9 cellular contexts compared by ENCODE assay signal in the genomic region with DNA sequence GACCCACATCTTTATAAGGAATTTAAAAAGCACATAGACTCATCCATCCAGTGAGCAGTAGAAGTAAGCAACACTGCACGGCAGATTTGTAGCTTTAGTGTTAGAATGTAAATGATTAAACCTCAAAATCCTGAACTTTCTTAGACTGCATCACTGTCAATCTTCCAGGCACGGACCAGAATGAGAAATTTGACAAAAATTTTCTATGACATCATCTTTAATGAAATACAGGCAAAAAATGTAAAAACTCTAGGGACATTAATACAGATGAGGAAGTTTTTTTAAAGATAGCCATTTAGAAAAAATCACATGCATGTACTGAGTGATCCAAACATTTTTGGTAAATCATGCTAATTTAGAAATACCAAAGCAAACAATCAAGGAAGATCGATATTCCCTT. TPM values are rescaled to one million over a fixed set of nuclear protein-coding genes. Genes with fewer than 3 reads are reported as not detected.
"Had no signal": no experiment of that assay in that cellular context is flagged by ENCODE, and none has a peak within 500 bp of the region (broad histone marks: within the 10 kb centered on the region; RNA-seq: fewer than 3 reads in every experiment).

No MANE protein-coding gene starts in this region.

- H3K4me3 Mint-ChIP-seq: GM23338, HFFc6, IgD-negative memory B cell had no signal

- H3K36me3 ChIP-seq: HAP-1 had no signal

- FAIRE-seq: HTR-8/SVneo had no signal

- H2AFZ ChIP-seq: GM23338 had no signal

- H3K4me1 ChIP-seq: HAP-1 had no signal

- H3K9me3 ChIP-seq: HAP-1 had no signal

- H3K27me3 Mint-ChIP-seq: IgD-negative memory B cell had no signal

- H3K9me3 Mint-ChIP-seq: GM23338 had no signal

- DNase-seq: H7, HFFc6, KBM-7 had no signal

- H3K36me3 Mint-ChIP-seq: IgD-negative memory B cell had no signal

- H3K4me2 ChIP-seq: GM23338 had no signal

- ATAC-seq: GM23338, HCT116 had no signal

- H3K27ac Mint-ChIP-seq: GM23338, HFFc6, IgD-negative memory B cell had no signal

- H3K4me3 ChIP-seq: GM23338, HAP-1 had no signal

- H3K4me1 Mint-ChIP-seq: IgD-negative memory B cell had no signal

RNA-seq across cellular contexts. Expression of gene NLGN4X, which starts 29.1 kb away (rescaled TPM):
- total RNA-seq: HFFc6, HT-29 had no signal
- polyA plus RNA-seq: IgD-negative memory B cell had no signal
